Comparison of ENCODE assay signal across 8 cellular contexts in the genomic region with DNA sequence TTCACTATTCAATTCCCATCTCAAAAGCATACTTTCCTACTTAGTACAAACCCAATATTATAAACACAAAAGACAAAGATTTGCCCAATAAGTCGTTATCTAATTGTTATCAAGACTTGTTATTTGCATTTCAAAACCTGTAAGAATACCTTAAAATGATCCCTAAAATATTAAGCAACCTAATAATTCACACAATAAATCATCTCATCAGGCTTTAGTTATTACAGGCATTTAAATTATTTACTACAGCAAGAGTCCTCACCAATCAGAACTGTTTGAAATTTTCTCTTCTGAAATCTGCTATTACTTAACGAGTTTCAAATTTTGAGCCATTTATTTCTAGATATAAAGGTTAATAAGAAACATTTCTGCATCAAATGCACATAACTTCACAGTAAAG. TPM values are rescaled to one million over a fixed set of nuclear protein-coding genes. Genes with fewer than 3 reads are reported as not detected.
DNase-seq lines count a peak whose midpoint lies in the region; TF ChIP-seq lines count a peak whose summit lies in the region.

No MANE protein-coding gene starts in this region.

- H3K4me1 Mint-ChIP-seq in CD8-positive, alpha-beta memory T cell: peaks cover 32 to 52% (median 49%) of the 10 kb centered on the region in 3 donors
- H3K4me1 Mint-ChIP-seq in osteocyte (ENCODE audit: unreplicated experiment): peaks cover 32% of the 10 kb centered on the region

- H3K4me3 ChIP-seq in CD8-positive, alpha-beta memory T cell (ENCODE audit: low read length): no peak overlapping the region
- H3K4me3 ChIP-seq in NB4 (ENCODE audit: low read depth, low read length) (peak overlapping the region; percentile 84), ectodermal cell (ENCODE audit: insufficient read depth, low read depth, low read length) (peak overlapping the region; percentile 67)

- POLR2A ChIA-PET in CD8-positive, alpha-beta memory T cell (lab: Charles Lee): no interaction called here

- peaks cover 0 to 8% of the 10 kb centered on the region in 2 donors for H3K27me3 Mint-ChIP-seq in CD8-positive, alpha-beta memory T cell
- no peaks in the 10 kb centered on the region for H3K27me3 Mint-ChIP-seq in osteocyte (ENCODE audit: unreplicated experiment)

- H3K36me3 ChIP-seq in CD8-positive, alpha-beta memory T cell (ENCODE audit: insufficient read depth, low read length): no peaks in the 10 kb centered on the region
- no peaks in the 10 kb centered on the region for H3K36me3 ChIP-seq in ectodermal cell (ENCODE audit: control insufficient read depth, insufficient read depth, low read length)

- CTCF ChIA-PET in CD8-positive, alpha-beta memory T cell (lab: Charles Lee): no interaction called here

- H3K27ac Mint-ChIP-seq in CD8-positive, alpha-beta memory T cell: peak overlapping the region in 7 of 8 donors; percentile 36 to 95 (median 93)
- peak overlapping the region; percentile 97 for H3K27ac Mint-ChIP-seq in osteocyte (ENCODE audit: unreplicated experiment)

- H3K9me3 ChIP-seq in CD8-positive, alpha-beta memory T cell (ENCODE audit: low read length): no peaks in the 10 kb centered on the region
- H3K9me3 ChIP-seq in ectodermal cell (ENCODE audit: control insufficient read depth, low read length): no peaks in the 10 kb centered on the region

- peak overlapping the region; percentile 32 to 96 (median 90) for H3K4me3 Mint-ChIP-seq in CD8-positive, alpha-beta memory T cell
- H3K4me3 Mint-ChIP-seq in osteocyte (ENCODE audit: unreplicated experiment): peak overlapping the region; percentile 91

- peaks cover 17% of the 10 kb centered on the region for H3K4me1 ChIP-seq in CD8-positive, alpha-beta memory T cell (ENCODE audit: insufficient read depth, low read length)
- no peaks in the 10 kb centered on the region for H3K4me1 ChIP-seq in ectodermal cell (ENCODE audit: control insufficient read depth, insufficient read depth, low read length)

- H3K9me3 Mint-ChIP-seq in CD8-positive, alpha-beta memory T cell: no peaks in the 10 kb centered on the region
- H3K9me3 Mint-ChIP-seq in osteocyte (ENCODE audit: unreplicated experiment): no peaks in the 10 kb centered on the region

- H3K27ac ChIP-seq in CD8-positive, alpha-beta memory T cell (ENCODE audit: low read depth, low read length): peak overlapping the region; percentile 9
- no peak overlapping the region for H3K27ac ChIP-seq in ectodermal cell (ENCODE audit: insufficient read depth, low read depth, low read length, poor library complexity, severe bottlenecking)

- TF ChIP-seq CTCF in NB4 (IDR thresholded peaks at IDR 0.05; ENCODE audit: low read depth, low read length) (no peak), osteocyte (IDR thresholded peaks at IDR 0.05) (no peak)

- peaks cover 0 to 8% (median 0%) of the 10 kb centered on the region in 3 donors for H3K36me3 Mint-ChIP-seq in CD8-positive, alpha-beta memory T cell
- H3K36me3 Mint-ChIP-seq in osteocyte (ENCODE audit: unreplicated experiment): peaks cover 7% of the 10 kb centered on the region

- 16 to 50% methylated on average over 1 to 2 of the region's 2 CpGs for WGBS in ectodermal cell, 2 experiments

- DNase-seq in CD8-positive, alpha-beta memory T cell: no peak
- DNase-seq in NB4 (ENCODE audit: low read depth): no peak
- no peak for DNase-seq in osteocyte (ENCODE audit: extremely low spot score, unreplicated experiment)
- DNase-seq in NCI-H748 treated with DMSO at 0.1 percent for 48 hours (lab: John Stamatoyannopoulos, UW): no peak
- DNase-seq in GM19240 (ENCODE audit: insufficient read length, low spot score): no peak
- DNase-seq in stimulated activated CD8-positive, alpha-beta memory T cell treated with anti-CD3 and anti-CD28 coated beads, Interleukin-4, amount 100 ng/mL, for 48 hours: no peak
- DNase-seq in activated CD4-positive, alpha-beta T cell treated with anti-CD3 and anti-CD28 coated beads for 48 hours: no peak

- TF ChIP-seq POLR2A in NB4 (IDR thresholded peaks at IDR 0.05; ENCODE audit: extremely low read depth, insufficient read length): no peak

- H3K27me3 ChIP-seq in CD8-positive, alpha-beta memory T cell (ENCODE audit: insufficient read depth, low read length, poor library complexity, severe bottlenecking): no peaks in the 10 kb centered on the region
- no peaks in the 10 kb centered on the region for H3K27me3 ChIP-seq in ectodermal cell (ENCODE audit: control insufficient read depth, insufficient read depth, low read length, poor library complexity, severe bottlenecking)

RNA-seq across cellular contexts. Expression of gene CCDC88A, which starts 1.6 kb away (rescaled TPM):
- 10 to 100 TPM in 1 of 2 experiments, 1 to 10 TPM in 1; 9.5 to 10.7 TPM for total RNA-seq in CD8-positive, alpha-beta memory T cell
- polyA plus RNA-seq in CD8-positive, alpha-beta memory T cell: 9.5 TPM
- 80.6 TPM for polyA plus RNA-seq in ectodermal cell (2013, experiment 1 of 4)
- polyA plus RNA-seq in ectodermal cell (2013, experiment 2 of 4): 85.3 TPM
- 72.6 TPM for polyA plus RNA-seq in ectodermal cell (2013, experiment 3 of 4)
- 74.8 TPM for polyA plus RNA-seq in ectodermal cell (2013, experiment 4 of 4)
- total RNA-seq in osteocyte: 49.2 and 54.9 TPM in 2 replicates
